22 cellular contexts compared by ENCODE assay signal in the genomic region with DNA sequence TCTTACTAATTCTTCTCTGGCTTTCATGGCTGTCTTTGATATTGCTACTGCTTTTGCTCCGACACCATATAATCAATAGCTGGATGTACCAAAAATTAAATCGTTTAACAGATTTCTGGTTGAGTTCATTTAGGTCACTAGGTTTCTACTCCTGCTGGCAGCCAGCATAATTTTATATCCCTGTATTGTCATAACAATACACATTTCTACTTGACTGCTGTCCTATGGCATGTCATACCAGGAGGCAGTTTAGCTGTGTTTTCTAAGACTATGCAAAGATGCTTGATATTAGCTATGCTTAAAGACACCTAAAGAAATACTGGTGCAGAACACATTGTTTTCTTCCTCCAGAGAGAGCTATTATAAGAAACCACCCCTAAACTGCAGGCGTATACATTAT.
"Had no signal": no experiment of that assay in that cellular context is flagged by ENCODE, and none has a peak within 500 bp of the region (broad histone marks: within the 10 kb centered on the region; RNA-seq: fewer than 3 reads in every experiment).

No MANE protein-coding gene starts in this region.

- H3K9me3 ChIP-seq: colonic mucosa, esophagus muscularis mucosa, esophagus squamous epithelium, gastrocnemius medialis, gastroesophageal sphincter, heart left ventricle, heart right ventricle had no signal

- H3K4me3 ChIP-seq: colonic mucosa, coronary artery, dorsolateral prefrontal cortex, esophagus muscularis mucosa, esophagus squamous epithelium, gastrocnemius medialis, gastroesophageal sphincter, heart left ventricle, heart right ventricle had no signal

- H3K27ac ChIP-seq: colonic mucosa, coronary artery, dorsolateral prefrontal cortex, epithelial cell of prostate, esophagus muscularis mucosa, esophagus squamous epithelium, foreskin keratinocyte, gastrocnemius medialis, gastroesophageal sphincter, heart left ventricle, heart right ventricle had no signal

- DNase-seq: colonic mucosa; cortex of kidney; dermis blood vessel endothelial cell; dorsolateral prefrontal cortex; effector CD4-positive, alpha-beta T cell; effector CD8-positive, alpha-beta T cell; effector memory CD4-positive, alpha-beta T cell; effector memory CD8-positive, alpha-beta T cell; endodermal cell; erythroblast; esophagus squamous epithelium; foreskin fibroblast; foreskin keratinocyte; gastrocnemius medialis; glutamatergic neuron; head of caudate nucleus; heart left ventricle; heart right ventricle had no signal

- H3K36me3 ChIP-seq: colonic mucosa, esophagus muscularis mucosa, esophagus squamous epithelium, gastrocnemius medialis, gastroesophageal sphincter, heart left ventricle, heart right ventricle had no signal

- H3K27me3 ChIP-seq: colonic mucosa, esophagus muscularis mucosa, esophagus squamous epithelium, foreskin keratinocyte, gastrocnemius medialis, gastroesophageal sphincter, heart left ventricle, heart right ventricle had no signal
